ENCODE assay signal across 8 cellular contexts in genomic region chr11:44308923-44309482, GRCh38. TPM values are rescaled to one million over a fixed set of nuclear protein-coding genes. Genes with fewer than 3 reads are reported as not detected.
A peak's percentile ranks its signal among the peaks of the same experiment; 100 is the strongest.
DNase-seq lines count a peak whose midpoint lies in the region; FAIRE-seq and TF ChIP-seq lines count a peak whose summit lies in the region.
"Had no signal": no experiment of that assay in that cellular context is flagged by ENCODE, and none has a peak within 500 bp of the region (broad histone marks: within the 10 kb centered on the region; RNA-seq: fewer than 3 reads in every experiment).

No MANE protein-coding gene starts in this region.

- H3K36me3 ChIP-seq in HEK293 (ENCODE audit: control insufficient read depth in 2 of 2, insufficient read depth in 1 of 2, low read length in 2 of 2) (peaks cover 0 to under 1% of the 10 kb centered on the region in 2 experiments; a peak in 1 of 3 replicates), H1 (ENCODE audit: control insufficient read depth in 2 of 4, insufficient read depth in 4 of 4, low read length in 3 of 4) (no peaks in the 10 kb centered on the region), rectal smooth muscle tissue (ENCODE audit: control insufficient read depth, insufficient read depth, low read length) (no peaks in the 10 kb centered on the region), colonic mucosa (no peaks in the 10 kb centered on the region)

- 0 out of 2 replicates have a peak overlapping the region, but pooled peaks have one; percentile 60 for H2BK12ac ChIP-seq in H1 (ENCODE audit: low read depth, low read length)

- no peak for TF ChIP-seq POLR2A in H1 (IDR thresholded peaks at IDR 0.05; ENCODE audit: control extremely low read depth in 1 of 2, low read depth in 2 of 2, low read length in 2 of 2)

- no peak overlapping the region for H4K8ac ChIP-seq in H1 (ENCODE audit: extremely low read depth, insufficient read depth, low read length)

- no peak for TF ChIP-seq CTCF in C4-2B (conservative IDR thresholded peaks at IDR 0.05)
- TF ChIP-seq CTCF in HEK293 (tag by site-specific recombination; IDR thresholded peaks at IDR 0.05): no peak
- no peak for TF ChIP-seq CTCF in H1 (IDR thresholded peaks at IDR 0.05; ENCODE audit: control extremely low read depth in 1 of 3, insufficient read depth in 1 of 3, low read depth in 1 of 3, low read length in 3 of 3)
- no peak for TF ChIP-seq CTCF in colonic mucosa (IDR thresholded peaks at IDR 0.05)

- no peak overlapping the region for H2AFZ ChIP-seq in H1 (ENCODE audit: low read length)

- DNase-seq in H1 (ENCODE audit: low read depth in 1 of 2, low spot score in 2 of 2) (no peak), colonic mucosa (no peak), SIG-M5 treated with dmso at 0.1 percent for 504 hours (lab: John Stamatoyannopoulos, UW; ENCODE audit: unreplicated experiment) (no peak), DMS153 treated with DMSO at 0.1 percent for 48 hours (lab: John Stamatoyannopoulos, UW; ENCODE audit: unreplicated experiment) (no peak)
- DNase-seq: T-helper 9 cell had no signal

- H3K4me3 ChIP-seq in HEK293 (ENCODE audit: low read depth, low read length) (peak overlapping the region; percentile 55), H1 (ENCODE audit: extremely low read depth in 1 of 4, insufficient read depth in 2 of 4, low read depth in 3 of 4, low read length in 4 of 4) (peak overlapping the region; percentile 34 to 59 (median 38); a peak in 7 of 8 replicates), rectal smooth muscle tissue (ENCODE audit: low read length) (peak overlapping the region; percentile 4), colonic mucosa (no peak overlapping the region)

- TF ChIP-seq EP300 in H1 (IDR thresholded peaks at IDR 0.05; ENCODE audit: borderline replicate concordance in 1 of 2, low read depth in 2 of 2, low read length in 2 of 2): no peak

- H3K18ac ChIP-seq in H1 (ENCODE audit: extremely low read depth, low read length): peak overlapping the region; percentile 87

- no peak overlapping the region for H2BK20ac ChIP-seq in H1 (ENCODE audit: low read length)

- no peak overlapping the region for H3K4ac ChIP-seq in H1 (replicated peaks; ENCODE audit: insufficient read length, low read depth, low read length)

- H2BK120ac ChIP-seq in H1 (replicated peaks; ENCODE audit: low read depth, low read length): no peak overlapping the region

- no peak for TF ChIP-seq RAD21 in H1 (IDR thresholded peaks at IDR 0.05 in 1 of 2, conservative IDR thresholded peaks at IDR 0.05 in 1 of 2; ENCODE audit: low read depth in 2 of 2, low read length in 2 of 2)

- H2AK5ac ChIP-seq in H1 (ENCODE audit: low read depth, low read length): no peak overlapping the region

- H3K4me1 ChIP-seq in HEK293 (ENCODE audit: control insufficient read depth, insufficient read depth, low read length) (peaks cover 3% of the 10 kb centered on the region; the same call in 1 of the 2 replicates), H1 (replicated peaks in 1 of 4; ENCODE audit: control insufficient read depth in 3 of 4, insufficient read depth in 4 of 4, low read length in 3 of 4) (peaks cover 3 to 33% (median 17%) of the 10 kb centered on the region in 4 experiments), rectal smooth muscle tissue (ENCODE audit: control insufficient read depth, insufficient read depth, low read length) (no peaks in the 10 kb centered on the region), colonic mucosa (peaks cover 6% of the 10 kb centered on the region)

- no peak overlapping the region for H4K5ac ChIP-seq in H1 (ENCODE audit: insufficient read length, low read depth, low read length)

- no peak overlapping the region for H2BK15ac ChIP-seq in H1 (ENCODE audit: low read length)

- CTCF ChIA-PET in HEK293 (lab: Yijun Ruan, JAX): interaction anchor here (0.7 kb wide), 1 partner anchor 40 kb away, joined by 3 read pairs; no protein-coding TSS in a partner anchor
- CTCF ChIA-PET in H1 (lab: Charles Lee; ENCODE audit: partially characterized antibody): interaction anchor here (0.8 to 2.4 kb wide), 3 partner anchors 20 to 215 kb away, joined by 3 to 13 read pairs (median 5); no protein-coding TSS in a partner anchor

- H4K20me1 ChIP-seq in H1 (replicated peaks in 1 of 2; ENCODE audit: control insufficient read depth in 1 of 2, insufficient read depth in 2 of 2, low read length in 2 of 2): peaks cover 21 to 36% of the 10 kb centered on the region in 2 experiments

- peak overlapping the region; percentile 69 to 96 for H3K4me2 ChIP-seq in H1 (ENCODE audit: insufficient read depth in 1 of 2, low read depth in 2 of 2, low read length in 2 of 2)

- 2% methylated on average over 37 of the region's 57 CpGs; no CpG with 5 or more reads in 1 of the 2 experiments for WGBS in H1 (ENCODE audit: extremely low coverage in 1 of 2, insufficient coverage in 1 of 2, insufficient read length in 1 of 2, insufficient replicate concordance in 2 of 2, low coverage in 1 of 2, low lambda C conversion rate in 2 of 2, missing lambda C conversion rate in 1 of 2), 2 experiments

- no peak overlapping the region for H3K14ac ChIP-seq in H1 (ENCODE audit: insufficient read length)

- H3K27me3 ChIP-seq in H1 (replicated peaks in 1 of 4; ENCODE audit: control insufficient read depth in 3 of 4, extremely low read depth in 1 of 4, insufficient read depth in 3 of 4, low read length in 3 of 4) (peaks cover 97 to 100% (median 98%) of the 10 kb centered on the region in 4 experiments), rectal smooth muscle tissue (ENCODE audit: control insufficient read depth, insufficient read depth, low read length) (peaks cover 59% of the 10 kb centered on the region), colonic mucosa (peaks cover 98% of the 10 kb centered on the region)

- H3K27ac ChIP-seq in C4-2B (peak overlapping the region; percentile 49), HEK293 (ENCODE audit: extremely low read depth, low read depth, low read length) (peak overlapping the region; percentile 10; the same call in 1 of the 2 replicates), H1 (ENCODE audit: low read depth, low read length) (no peak overlapping the region), rectal smooth muscle tissue (ENCODE audit: low read depth, low read length) (no peak overlapping the region), colonic mucosa (no peak overlapping the region)

- intact Hi-C loops in colonic mucosa (cut with DNase I): loop anchor here (10.0 kb wide), 1 partner anchor 306 kb away; no protein-coding TSS in a partner anchor

- no peak overlapping the region for H4K91ac ChIP-seq in H1 (replicated peaks; ENCODE audit: insufficient read length, low read length)

- no peak overlapping the region for H3K56ac ChIP-seq in H1 (replicated peaks; ENCODE audit: insufficient read length, low read depth, low read length)

- H3K9me3 ChIP-seq in HEK293 (ENCODE audit: control insufficient read depth, insufficient read depth, low read depth, low read length) (no peaks in the 10 kb centered on the region), H1 (ENCODE audit: insufficient read depth in 2 of 2, low read depth in 1 of 2, low read length in 1 of 2) (no peaks in the 10 kb centered on the region), colonic mucosa (no peaks in the 10 kb centered on the region)

- H3K23ac ChIP-seq in H1 (ENCODE audit: insufficient read length): no peak overlapping the region

- POLR2A ChIA-PET in HEK293 (lab: Yijun Ruan, JAX): no interaction called here
- POLR2A ChIA-PET in H1 (lab: Charles Lee; ENCODE audit: partially characterized antibody): interaction anchor here (6.7 kb wide), 1 partner anchor 10 kb away, joined by 47 read pairs; no protein-coding TSS in a partner anchor

- FAIRE-seq in H1 (lab: Jason Lieb, UNC): no peak

- peak overlapping the region; percentile 44; the same call in 1 of the 2 replicates for H2BK5ac ChIP-seq in H1 (ENCODE audit: low read depth, low read length)

- no peaks in the 10 kb centered on the region for H3K79me2 ChIP-seq in H1 (ENCODE audit: control insufficient read depth in 1 of 2, insufficient read depth in 2 of 2, low read length in 2 of 2)

- H3K79me1 ChIP-seq in H1 (ENCODE audit: low read depth, low read length): no peaks in the 10 kb centered on the region

- no peak overlapping the region for H3K9ac ChIP-seq in H1 (replicated peaks in 1 of 4; ENCODE audit: extremely low read depth in 1 of 4, low read depth in 3 of 4, low read length in 3 of 4)
- H3K9ac ChIP-seq in rectal smooth muscle tissue (ENCODE audit: low read length): no peak overlapping the region
- no peak overlapping the region for H3K9ac ChIP-seq in colonic mucosa (ENCODE audit: low read depth in 2 of 2, low read length in 2 of 2)

- H3K23me2 ChIP-seq in H1 (ENCODE audit: low read depth, low read length): peaks cover 7% of the 10 kb centered on the region; the same call in 1 of the 2 replicates

TF ChIP-seq in H1, 55 proteins besides CTCF, POLR2A, EP300 and RAD21 (continues in another document):
- TF ChIP-seq GTF2F1 (IDR thresholded peaks at IDR 0.05; ENCODE audit: borderline replicate concordance, low read depth, low read length) (no peak), CBX5 (IDR thresholded peaks at IDR 0.05; ENCODE audit: low read depth, low read length) (no peak), RNF2 (IDR thresholded peaks at IDR 0.05; ENCODE audit: borderline replicate concordance, low read depth, low read length, missing control alignments, poor library complexity, severe bottlenecking) (peak; percentile 11), SIRT6 (IDR thresholded peaks at IDR 0.05; ENCODE audit: low read length) (no peak), NRF1 (IDR thresholded peaks at IDR 0.05; ENCODE audit: low read depth, low read length) (no peak), JUN (IDR thresholded peaks at IDR 0.05; ENCODE audit: low read depth, low read length) (no peak), TBP (IDR thresholded peaks at IDR 0.05; ENCODE audit: low read depth, low read length) (no peak), KDM5A (IDR thresholded peaks at IDR 0.05; ENCODE audit: low read length) (no peak), FOSL1 (IDR thresholded peaks at IDR 0.05; ENCODE audit: insufficient read depth, low read depth, low read length) (no peak), ZNF274 (IDR thresholded peaks at IDR 0.05; ENCODE audit: borderline replicate concordance, extremely low read depth, low read length) (no peak), KDM1A (IDR thresholded peaks at IDR 0.05; ENCODE audit: borderline replicate concordance, low read length) (no peak), CREB1 (IDR thresholded peaks at IDR 0.05) (no peak), CTBP2 (IDR thresholded peaks at IDR 0.05; ENCODE audit: borderline replicate concordance, insufficient read depth, insufficient read length, low read length) (no peak)

RNA-seq across cellular contexts. Expression of gene ALX4, which starts 0.9 kb away (rescaled TPM):
- total RNA-seq in H1 (2021; fragmentation: NEBNext Ultra II Directional; extraction: Animal tissue kit (Norgen Biotek cat#: 25700)): not detected in 2 replicates
- polyA plus RNA-seq in H1 (2011; rRNA removed): not detected in 2 replicates
- polyA plus RNA-seq in H1 (2011; cell fraction: cytosol; rRNA removed): not detected
- polyA plus RNA-seq in H1 (2011; cell fraction: nucleus; rRNA removed): not detected
- 0.05 to 0.06 TPM in 2 of 4 replicates, not detected in the others for polyA plus RNA-seq in H1 (2012, experiment 1 of 2)
- not detected for polyA plus RNA-seq in H1 (2012, experiment 2 of 2)
- not detected for polyA plus RNA-seq in H1 (2013, experiment 1 of 2)
- not detected for polyA plus RNA-seq in H1 (2013, experiment 2 of 2)
- not detected in 2 replicates for polyA minus RNA-seq in H1 (2011; rRNA and poly(A)+ RNA removed)
- not detected for polyA minus RNA-seq in H1 (2011; cell fraction: cytosol; rRNA and poly(A)+ RNA removed)
- polyA minus RNA-seq in H1 (2011; cell fraction: nucleus; rRNA and poly(A)+ RNA removed): not detected
- total RNA-seq in colonic mucosa: not detected

Comparison
In these comparisons a context has a peak if more than half of its experiments do, and no peak if none do; other contexts are left out.
1. H3K27ac ChIP-seq: peak in C4-2B (single experiment) and HEK293 (single experiment); none in H1 (single experiment), rectal smooth muscle tissue (single experiment) and colonic mucosa (single experiment).